ENCODE assay signal across 1 cellular context in the genomic region with DNA sequence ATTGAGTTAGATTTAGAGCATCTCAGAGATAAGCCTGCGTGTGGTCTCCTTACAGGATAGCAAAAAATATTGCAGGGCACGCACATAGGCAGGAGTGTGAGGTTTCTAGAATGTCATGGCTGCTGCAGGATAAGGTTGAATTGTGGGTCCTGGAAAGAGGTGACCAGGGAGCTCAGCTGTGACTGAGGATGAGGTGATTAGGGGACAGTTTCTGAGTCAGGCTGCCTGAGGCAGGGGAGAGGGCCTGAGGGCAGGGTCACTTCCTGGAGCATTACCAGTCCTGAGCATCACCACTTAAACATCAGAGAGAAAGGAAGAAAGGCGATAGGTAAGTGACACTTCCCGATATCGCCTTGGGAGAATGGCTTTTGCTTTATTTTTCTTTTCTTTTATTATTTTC.
TF ChIP-seq lines count a peak whose summit lies in the region.

No MANE protein-coding gene starts in this region.

TF ChIP-seq in GM12878, 131 proteins besides CTCF, POLR2A, EP300 and RAD21 (continued from another document):
- TF ChIP-seq, protein P1, sequence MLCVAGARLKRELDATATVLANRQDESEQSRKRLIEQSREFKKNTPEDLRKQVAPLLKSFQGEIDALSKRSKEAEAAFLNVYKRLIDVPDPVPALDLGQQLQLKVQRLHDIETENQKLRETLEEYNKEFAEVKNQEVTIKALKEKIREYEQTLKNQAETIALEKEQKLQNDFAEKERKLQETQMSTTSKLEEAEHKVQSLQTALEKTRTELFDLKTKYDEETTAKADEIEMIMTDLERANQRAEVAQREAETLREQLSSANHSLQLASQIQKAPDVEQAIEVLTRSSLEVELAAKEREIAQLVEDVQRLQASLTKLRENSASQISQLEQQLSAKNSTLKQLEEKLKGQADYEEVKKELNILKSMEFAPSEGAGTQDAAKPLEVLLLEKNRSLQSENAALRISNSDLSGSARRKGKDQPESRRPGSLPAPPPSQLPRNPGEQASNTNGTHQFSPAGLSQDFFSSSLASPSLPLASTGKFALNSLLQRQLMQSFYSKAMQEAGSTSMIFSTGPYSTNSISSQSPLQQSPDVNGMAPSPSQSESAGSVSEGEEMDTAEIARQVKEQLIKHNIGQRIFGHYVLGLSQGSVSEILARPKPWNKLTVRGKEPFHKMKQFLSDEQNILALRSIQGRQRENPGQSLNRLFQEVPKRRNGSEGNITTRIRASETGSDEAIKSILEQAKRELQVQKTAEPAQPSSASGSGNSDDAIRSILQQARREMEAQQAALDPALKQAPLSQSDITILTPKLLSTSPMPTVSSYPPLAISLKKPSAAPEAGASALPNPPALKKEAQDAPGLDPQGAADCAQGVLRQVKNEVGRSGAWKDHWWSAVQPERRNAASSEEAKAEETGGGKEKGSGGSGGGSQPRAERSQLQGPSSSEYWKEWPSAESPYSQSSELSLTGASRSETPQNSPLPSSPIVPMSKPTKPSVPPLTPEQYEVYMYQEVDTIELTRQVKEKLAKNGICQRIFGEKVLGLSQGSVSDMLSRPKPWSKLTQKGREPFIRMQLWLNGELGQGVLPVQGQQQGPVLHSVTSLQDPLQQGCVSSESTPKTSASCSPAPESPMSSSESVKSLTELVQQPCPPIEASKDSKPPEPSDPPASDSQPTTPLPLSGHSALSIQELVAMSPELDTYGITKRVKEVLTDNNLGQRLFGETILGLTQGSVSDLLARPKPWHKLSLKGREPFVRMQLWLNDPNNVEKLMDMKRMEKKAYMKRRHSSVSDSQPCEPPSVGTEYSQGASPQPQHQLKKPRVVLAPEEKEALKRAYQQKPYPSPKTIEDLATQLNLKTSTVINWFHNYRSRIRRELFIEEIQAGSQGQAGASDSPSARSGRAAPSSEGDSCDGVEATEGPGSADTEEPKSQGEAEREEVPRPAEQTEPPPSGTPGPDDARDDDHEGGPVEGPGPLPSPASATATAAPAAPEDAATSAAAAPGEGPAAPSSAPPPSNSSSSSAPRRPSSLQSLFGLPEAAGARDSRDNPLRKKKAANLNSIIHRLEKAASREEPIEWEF (IDR thresholded peaks at IDR 0.05; ENCODE audit: insufficient replicate concordance, low read depth, low read length) = no peak
- no peak for TF ChIP-seq KLF5 (IDR thresholded peaks at IDR 0.05; ENCODE audit: partially characterized antibody)
- TF ChIP-seq EGR1 (IDR thresholded peaks at IDR 0.05; ENCODE audit: borderline replicate concordance in 1 of 2, low read depth in 2 of 2, low read length in 2 of 2) = no peak
- no peak for TF ChIP-seq MYC (IDR thresholded peaks at IDR 0.05; ENCODE audit: insufficient read depth, insufficient read length, insufficient replicate concordance, low read length, severe bottlenecking)
- no peak for TF ChIP-seq SIX5 (IDR thresholded peaks at IDR 0.05; ENCODE audit: low read depth, low read length, severe bottlenecking)
- TF ChIP-seq TBL1XR1 (IDR thresholded peaks at IDR 0.05; ENCODE audit: low read depth, low read length) = no peak
- no peak for TF ChIP-seq SREBF2 (IDR thresholded peaks at IDR 0.05; ENCODE audit: low read length)
- TF ChIP-seq, protein P2, sequence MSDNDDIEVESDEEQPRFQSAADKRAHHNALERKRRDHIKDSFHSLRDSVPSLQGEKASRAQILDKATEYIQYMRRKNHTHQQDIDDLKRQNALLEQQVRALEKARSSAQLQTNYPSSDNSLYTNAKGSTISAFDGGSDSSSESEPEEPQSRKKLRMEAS (IDR thresholded peaks at IDR 0.05; ENCODE audit: low read depth, low read length) = no peak
- no peak for TF ChIP-seq CBX5 (IDR thresholded peaks at IDR 0.05; ENCODE audit: low read depth)
- no peak for TF ChIP-seq CEBPB (IDR thresholded peaks at IDR 0.05; ENCODE audit: borderline replicate concordance in 1 of 2, low read depth in 2 of 2, low read length in 2 of 2)
- TF ChIP-seq MTA3 (IDR thresholded peaks at IDR 0.05; ENCODE audit: borderline replicate concordance, low read length) = no peak
TF ChIP-seq in GM12878: peak in this region for 0.
